25 cellular contexts compared by ENCODE assay signal in the genomic region with DNA sequence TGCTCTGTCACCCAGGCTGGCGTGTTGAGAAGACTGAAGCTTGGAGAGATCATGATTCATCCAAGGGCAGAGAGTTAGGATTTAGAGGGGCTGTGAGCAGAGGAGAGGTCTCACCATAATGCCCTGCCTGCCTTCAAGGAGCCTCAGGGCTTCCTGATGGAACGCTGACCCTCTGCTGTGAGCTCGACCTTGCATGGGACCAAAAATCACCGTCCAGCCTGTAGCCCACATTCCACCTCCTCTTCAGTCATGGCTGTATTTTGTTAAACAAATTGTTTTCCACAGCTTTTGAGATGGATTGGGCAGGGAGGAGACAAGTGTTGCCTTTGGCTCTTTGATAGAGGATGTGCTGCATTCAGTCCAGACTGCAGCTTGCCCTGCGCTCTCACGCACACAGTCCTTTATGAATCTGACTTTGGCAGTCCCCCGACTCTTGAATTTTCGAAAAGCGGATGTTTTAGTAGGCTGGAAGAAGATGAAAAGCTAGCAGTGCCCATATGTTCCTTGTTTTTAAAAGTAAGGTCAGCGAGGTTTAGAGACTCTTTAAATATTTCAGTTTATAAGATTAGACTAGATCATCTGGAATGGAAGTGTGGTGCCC.
DNase-seq lines count a peak whose midpoint lies in the region; ATAC-seq and TF ChIP-seq lines count a peak whose summit lies in the region.
"Had no signal": no experiment of that assay in that cellular context is flagged by ENCODE, and none has a peak within 500 bp of the region (broad histone marks: within the 10 kb centered on the region; RNA-seq: fewer than 3 reads in every experiment).

No MANE protein-coding gene starts in this region.

- peak overlapping the region; percentile 67 for H2AFZ ChIP-seq in IMR-90 (replicated peaks; ENCODE audit: low read length, poor library complexity)

- H3K56ac ChIP-seq in IMR-90 (ENCODE audit: extremely low read depth, insufficient read depth, low read length) = no peak overlapping the region

- no peaks in the 10 kb centered on the region for H3K27me3 Mint-ChIP-seq in central memory CD8-positive, alpha-beta T cell
- peaks cover 6% of the 10 kb centered on the region for H3K27me3 Mint-ChIP-seq in nephron (ENCODE audit: low read depth)
- H3K27me3 Mint-ChIP-seq: stimulated activated naive CD8-positive, alpha-beta T cell treated with anti-CD3 and anti-CD28 coated beads, Interleukin-15, amount 100 ng/mL, for 72 hours had no signal

- no peak overlapping the region for H2BK5ac ChIP-seq in IMR-90 (ENCODE audit: low read depth, low read length, poor library complexity, severe bottlenecking)

- POLR2A ChIA-PET in IMR-90 (lab: Charles Lee; ENCODE audit: unreplicated experiment) = no interaction called here

- CTCF ChIA-PET in IMR-90 (lab: Yijun Ruan, JAX) = interaction anchor here (0.7 kb wide), 1 partner anchor 85 kb away, joined by 3 read pairs; no protein-coding TSS in a partner anchor

- no peaks in the 10 kb centered on the region for H4K20me1 ChIP-seq in IMR-90 (ENCODE audit: insufficient read depth, low read length)

- TF ChIP-seq CTCF in AG10803 (conservative IDR thresholded peaks at IDR 0.05; ENCODE audit: low read length) = no peak
- TF ChIP-seq CTCF in IMR-90 (conservative IDR thresholded peaks at IDR 0.05; ENCODE audit: low read depth, low read length) = no peak
- no peak for TF ChIP-seq CTCF in nephron (IDR thresholded peaks at IDR 0.05; ENCODE audit: unreplicated experiment in 3 of 3)

- H3K4me2 ChIP-seq in IMR-90 (ENCODE audit: low read depth, low read length) = no peak overlapping the region
- H3K4me2 ChIP-seq: A549 had no signal

- peaks cover 5% of the 10 kb centered on the region for H3K4me1 ChIP-seq in IMR-90 (ENCODE audit: control insufficient read depth, insufficient read depth, low read length)
- H3K4me1 ChIP-seq: A549 had no signal

- in situ Hi-C loops in IMR-90 (cut with MboI; ENCODE audit: low sequenced_read_pairs) = no loop called here

- H2BK20ac ChIP-seq in IMR-90 (ENCODE audit: low read depth, low read length) = no peak overlapping the region

- no CpG with 5 or more reads among the region's 10 CpGs for WGBS in IMR-90 (ENCODE audit: extremely low coverage in 2 of 2, insufficient read length in 1 of 2), 2 experiments

- H3K36me3 ChIP-seq in IMR-90 (ENCODE audit: control insufficient read depth, insufficient read depth, low read length) = peaks cover 1% of the 10 kb centered on the region; the same call in 1 of the 2 replicates

- peaks cover 3% of the 10 kb centered on the region; the same call in 1 of the 2 replicates for H3K9me1 ChIP-seq in IMR-90 (ENCODE audit: insufficient read depth, low read length)

- no peak overlapping the region for H2AK9ac ChIP-seq in IMR-90 (replicated peaks; ENCODE audit: low read depth, low read length, poor library complexity)

- H3K18ac ChIP-seq in IMR-90 (ENCODE audit: low read depth, low read length) = no peak overlapping the region

- no peak for TF ChIP-seq POLR2A in IMR-90 (IDR thresholded peaks at IDR 0.05; ENCODE audit: low read depth, low read length)

- peak overlapping the region; percentile 67 for H3K27ac Mint-ChIP-seq in central memory CD8-positive, alpha-beta T cell (ENCODE audit: low read depth)
- peak overlapping the region; percentile 64 to 87 (median 71) for H3K27ac Mint-ChIP-seq in nephron
- H3K27ac Mint-ChIP-seq: activated T-cell treated with anti-CD3 and anti-CD28 coated beads, Interleukin-2, amount 50 U/mL, for 72 hours had no signal

- no peak overlapping the region for H3K27ac ChIP-seq in IMR-90 (ENCODE audit: insufficient read depth, low read length)
- H3K27ac ChIP-seq: A549 had no signal

- no peak overlapping the region for H2AK5ac ChIP-seq in IMR-90 (ENCODE audit: low read depth, low read length)

- H3K79me1 ChIP-seq in IMR-90 (ENCODE audit: low read depth in 1 of 2, low read length in 2 of 2) = no peaks in the 10 kb centered on the region

- H3K4me3 ChIP-seq in AG10803 (ENCODE audit: low read length) (peak overlapping the region; percentile 7; the same call in 1 of the 2 replicates), IMR-90 (ENCODE audit: insufficient read depth, low read depth, low read length) (no peak overlapping the region)
- H3K4me3 ChIP-seq: A549 had no signal

- no peak overlapping the region for H3K4me3 Mint-ChIP-seq in central memory CD8-positive, alpha-beta T cell
- no peak overlapping the region for H3K4me3 Mint-ChIP-seq in nephron
- H3K4me3 Mint-ChIP-seq: activated T-cell treated with anti-CD3 and anti-CD28 coated beads, Interleukin-2, amount 50 U/mL, for 72 hours; stimulated activated naive CD8-positive, alpha-beta T cell treated with anti-CD3 and anti-CD28 coated beads, Interleukin-15, amount 100 ng/mL, for 72 hours had no signal

- ATAC-seq in IMR-90 (ENCODE audit: low read depth) (peak; percentile 24; the same call in 1 of the 2 replicates), left lobe of liver (no peak), HG03097 (IDR thresholded peaks at IDR 0.05; ENCODE audit: low FRiP score, unreplicated experiment) (no peak), HG03108 (IDR thresholded peaks at IDR 0.05; ENCODE audit: unreplicated experiment) (no peak)
- ATAC-seq in central memory CD8-positive, alpha-beta T cell (replicated peaks; ENCODE audit: extremely low read depth, poor library complexity, severe bottlenecking) = no peak
- ATAC-seq: A549; activated T-cell treated with anti-CD3 and anti-CD28 coated beads, Interleukin-2, amount 50 U/mL, for 72 hours; esophagus mucosa; stimulated activated naive CD8-positive, alpha-beta T cell treated with anti-CD3 and anti-CD28 coated beads, Interleukin-15, amount 100 ng/mL, for 72 hours had no signal

- H2BK120ac ChIP-seq in IMR-90 (ENCODE audit: low read depth, low read length) = no peak overlapping the region

- H3K9me3 ChIP-seq in IMR-90 (ENCODE audit: control insufficient read depth, insufficient read depth, low read length) = no peaks in the 10 kb centered on the region
- H3K9me3 ChIP-seq: A549 had no signal

- no peak overlapping the region for H4K5ac ChIP-seq in IMR-90 (ENCODE audit: low read depth, low read length)

- dilution Hi-C loops in IMR-90 (cut with HindIII; ENCODE audit: low sequenced_read_pairs, unreplicated experiment) = no loop called here

- no peak overlapping the region for H4K8ac ChIP-seq in IMR-90 (ENCODE audit: low read depth in 2 of 2, low read length in 2 of 2)

- TF ChIP-seq RAD21 in IMR-90 (IDR thresholded peaks at IDR 0.05; ENCODE audit: low read length) = no peak

- DNase-seq in AG10803 (ENCODE audit: low read depth) (peak; percentile 77), IMR-90 (peak; percentile 26), left lobe of liver (ENCODE audit: low spot score) (no peak), amniotic stem cell (lab: John Stamatoyannopoulos, UW) (no peak)
- DNase-seq in central memory CD8-positive, alpha-beta T cell (ENCODE audit: low spot score in 2 of 2) = no peak
- DNase-seq: activated CD4-positive, alpha-beta T cell treated with anti-CD3 and anti-CD28 coated beads for 1 hour; activated naive CD4-positive, alpha-beta T cell treated with anti-CD3 and anti-CD28 coated beads, Interleukin-2, amount 50 U/mL, for 16 hours; activated T-cell treated with anti-CD3 and anti-CD28 coated beads, Interleukin-2, amount 50 U/mL, for 72 hours; C1 segment of cervical spinal cord; effector memory CD4-positive, alpha-beta T cell; HCEC 1CT; KG1; kidney glomerular epithelial cell; mammary epithelial cell; NCI-H146; NCI-H2171; OCI-M1; retina; stimulated activated naive CD8-positive, alpha-beta T cell treated with anti-CD3 and anti-CD28 coated beads, Interleukin-15, amount 100 ng/mL, for 72 hours; trophoblast cell had no signal

- peaks cover 30% of the 10 kb centered on the region for H3K4me1 Mint-ChIP-seq in central memory CD8-positive, alpha-beta T cell
- peaks cover 25% of the 10 kb centered on the region for H3K4me1 Mint-ChIP-seq in nephron

- H3K9ac ChIP-seq in IMR-90 (ENCODE audit: low read depth, low read length) = no peak overlapping the region

- no TSS peak for BruUV-seq in IMR-90 (replicated peaks; lab: Mats Ljungman, UMichigan)

- H3K4ac ChIP-seq in IMR-90 (ENCODE audit: low read depth, low read length) = no peak overlapping the region

- peaks cover 21% of the 10 kb centered on the region for H3K36me3 Mint-ChIP-seq in central memory CD8-positive, alpha-beta T cell (ENCODE audit: insufficient read depth)
- peaks cover 21% of the 10 kb centered on the region for H3K36me3 Mint-ChIP-seq in nephron (ENCODE audit: low read depth)

- no peak overlapping the region for H3K14ac ChIP-seq in IMR-90 (replicated peaks; ENCODE audit: low read depth, low read length)

- H4K91ac ChIP-seq in IMR-90 (ENCODE audit: insufficient read depth, low read depth, low read length) = no peak overlapping the region

- H2BK15ac ChIP-seq in IMR-90 (ENCODE audit: low read depth, low read length) = no peak overlapping the region

- H3K27me3 ChIP-seq in IMR-90 (ENCODE audit: control insufficient read depth, insufficient read depth, low read length) = no peaks in the 10 kb centered on the region

- H3K23ac ChIP-seq in IMR-90 (ENCODE audit: low read depth, low read length) = no peak overlapping the region

- intact Hi-C loops in IMR-90 (cut with micrococcal nuclease) = no loop called here

- no peaks in the 10 kb centered on the region for H3K9me3 Mint-ChIP-seq in central memory CD8-positive, alpha-beta T cell
- H3K9me3 Mint-ChIP-seq in nephron = no peaks in the 10 kb centered on the region
- H3K9me3 Mint-ChIP-seq: activated T-cell treated with anti-CD3 and anti-CD28 coated beads, Interleukin-2, amount 50 U/mL, for 72 hours; stimulated activated naive CD8-positive, alpha-beta T cell treated with anti-CD3 and anti-CD28 coated beads, Interleukin-15, amount 100 ng/mL, for 72 hours had no signal

TF ChIP-seq in IMR-90, 13 proteins besides CTCF, POLR2A, EP300 and RAD21 (continues in another document):
- TF ChIP-seq, protein P1, sequence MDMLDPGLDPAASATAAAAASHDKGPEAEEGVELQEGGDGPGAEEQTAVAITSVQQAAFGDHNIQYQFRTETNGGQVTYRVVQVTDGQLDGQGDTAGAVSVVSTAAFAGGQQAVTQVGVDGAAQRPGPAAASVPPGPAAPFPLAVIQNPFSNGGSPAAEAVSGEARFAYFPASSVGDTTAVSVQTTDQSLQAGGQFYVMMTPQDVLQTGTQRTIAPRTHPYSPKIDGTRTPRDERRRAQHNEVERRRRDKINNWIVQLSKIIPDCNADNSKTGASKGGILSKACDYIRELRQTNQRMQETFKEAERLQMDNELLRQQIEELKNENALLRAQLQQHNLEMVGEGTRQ (IDR thresholded peaks at IDR 0.05; ENCODE audit: low read depth, low read length) = no peak
- TF ChIP-seq BHLHE40 (IDR thresholded peaks at IDR 0.05; ENCODE audit: low read depth, low read length) (no peak), MAZ (IDR thresholded peaks at IDR 0.05; ENCODE audit: borderline replicate concordance, low read depth, low read length) (no peak)

Comparison
In these comparisons a context has a peak if more than half of its experiments do, and no peak if none do; other contexts are left out.
1. DNase-seq: peak in AG10803 (single experiment) and IMR-90 (single experiment); none in central memory CD8-positive, alpha-beta T cell (0 of 2), left lobe of liver (single experiment) and amniotic stem cell (single experiment).